ENCODE assay signal across 9 cellular contexts in the genomic region with DNA sequence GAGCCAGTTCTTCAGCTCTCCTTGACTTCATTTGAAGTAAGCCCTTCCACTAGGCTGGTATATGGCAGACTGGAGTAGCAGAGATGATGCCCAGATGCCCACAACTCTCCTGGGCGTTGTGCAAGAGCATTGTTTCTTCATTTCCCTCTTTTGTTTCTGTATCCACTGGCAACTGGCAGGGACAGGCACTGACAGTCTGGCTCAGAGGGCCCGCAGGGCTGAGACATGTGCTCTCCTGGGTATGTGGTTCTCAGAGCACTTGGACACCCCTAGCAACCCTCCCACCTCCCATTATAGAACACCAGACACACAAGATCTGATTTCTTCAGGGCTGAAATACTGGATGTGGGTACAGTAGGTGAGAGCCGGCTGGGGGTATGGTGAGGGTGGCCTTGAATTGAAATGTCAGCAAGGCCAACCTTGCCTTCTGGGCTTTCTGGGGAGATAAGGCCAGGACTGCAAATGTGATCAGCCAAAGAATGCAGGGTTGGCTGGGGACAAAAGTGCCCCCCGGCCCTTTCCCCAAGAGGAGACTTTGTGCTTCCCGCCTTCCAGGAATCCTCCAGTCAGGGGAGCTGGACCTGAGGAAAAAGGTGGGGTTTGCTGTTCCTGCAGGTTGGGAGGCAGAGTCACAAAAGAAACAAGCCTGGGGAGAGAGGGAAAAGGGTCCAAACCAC. TPM values are rescaled to one million over a fixed set of nuclear protein-coding genes. Genes with fewer than 3 reads are reported as not detected.
A peak's percentile ranks its signal among the peaks of the same experiment; 100 is the strongest.
DNase-seq lines count a peak whose midpoint lies in the region; TF ChIP-seq lines count a peak whose summit lies in the region.
"Had no signal": no experiment of that assay in that cellular context is flagged by ENCODE, and none has a peak within 500 bp of the region (broad histone marks: within the 10 kb centered on the region; RNA-seq: fewer than 3 reads in every experiment).

No MANE protein-coding gene starts in this region.

- intact Hi-C loops in prostate gland (cut with DNase I), result loop anchor here (10.0 kb wide), 1 partner anchor 140 kb away; no protein-coding TSS in a partner anchor

- WGBS in prostate gland, result 41% methylated on average over 5 of the region's 5 CpGs

- H3K4me1 ChIP-seq in prostate gland (replicated peaks), result peaks cover 11% of the 10 kb centered on the region

- no peaks in the 10 kb centered on the region for H3K36me3 ChIP-seq in prostate gland

- H3K27me3 ChIP-seq in prostate gland (replicated peaks; ENCODE audit: insufficient read depth), result no peaks in the 10 kb centered on the region

- H3K4me3 ChIP-seq in fibroblast of pulmonary artery (replicated peaks; ENCODE audit: low read depth, low read length), result no peak overlapping the region
- no peak overlapping the region for H3K4me3 ChIP-seq in prostate gland
- no peak overlapping the region for H3K4me3 ChIP-seq in coronary artery

- no peak for TF ChIP-seq CTCF in fibroblast of pulmonary artery (IDR thresholded peaks at IDR 0.05; ENCODE audit: low read length, missing control alignments)
- no peak for TF ChIP-seq CTCF in prostate gland (IDR thresholded peaks at IDR 0.05)
- no peak for TF ChIP-seq CTCF in coronary artery (IDR thresholded peaks at IDR 0.05)
- TF ChIP-seq CTCF in GM10266 (IDR thresholded peaks at IDR 0.05; ENCODE audit: control insufficient read depth, insufficient read depth, low read depth, missing control alignments), result no peak

- no peaks in the 10 kb centered on the region for H3K9me3 ChIP-seq in prostate gland

- H3K27ac ChIP-seq in prostate gland (peak overlapping the region; percentile 85 to 87), coronary artery (no peak overlapping the region)

- DNase-seq in GF-D8 (lab: John Stamatoyannopoulos, UW) (peak; percentile 49), RPMI7951 (ENCODE audit: low read depth) (peak; percentile 73), fibroblast of pulmonary artery (ENCODE audit: low read depth) (peak; percentile 68), prostate gland (ENCODE audit: low spot score) (peak; percentile 19), coronary artery (ENCODE audit: low spot score) (no peak), GM10266 (ENCODE audit: extremely low spot score) (no peak), cerebellar cortex (ENCODE audit: low spot score) (no peak)
- no peak for DNase-seq in activated CD8-positive, alpha-beta memory T cell treated with anti-CD3 and anti-CD28 coated beads for 24 hours
- DNase-seq: KG1 had no signal

- no peak for TF ChIP-seq POLR2A in prostate gland (IDR thresholded peaks at IDR 0.05)

RNA-seq across cellular contexts. Expression of a gene that starts 28.6 kb away (rescaled TPM):
- total RNA-seq in RPMI7951 (2014; rRNA removed; shearing (Covaris generic)), result 243 and 244 TPM in 2 replicates
- 100 to 1,000 TPM; 210 to 212 TPM for total RNA-seq in prostate gland

Comparison
In these comparisons a context has a peak if more than half of its experiments do, and no peak if none do; other contexts are left out.
1. DNase-seq: peak in GF-D8 (single experiment), RPMI7951 (single experiment), fibroblast of pulmonary artery (single experiment) and prostate gland (single experiment); none in coronary artery (single experiment), GM10266 (single experiment), cerebellar cortex (single experiment) and activated CD8-positive, alpha-beta memory T cell treated with anti-CD3 and anti-CD28 coated beads for 24 hours (single experiment).
2. H3K27ac ChIP-seq: peak in prostate gland (2 of 2); none in coronary artery (0 of 2).